In the genomic region with DNA sequence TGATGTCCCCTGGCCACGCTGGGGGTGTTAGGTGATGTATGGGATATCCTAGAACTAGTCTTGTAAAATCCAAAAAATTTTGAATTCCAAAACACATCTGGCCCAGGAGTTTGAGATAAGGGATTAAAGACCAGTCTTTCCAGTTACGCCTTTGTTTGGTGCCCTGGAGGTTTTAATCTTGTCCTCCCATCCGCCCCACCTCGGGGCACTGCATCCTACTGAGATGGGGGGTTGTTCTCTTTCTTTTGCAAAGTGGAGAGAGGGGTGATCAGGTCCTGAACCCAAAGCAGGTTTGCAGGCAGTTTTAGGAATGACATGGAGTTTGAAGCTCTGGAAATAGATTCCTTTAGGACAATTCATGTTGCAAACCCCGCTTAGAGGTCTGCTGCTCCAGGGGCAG, we compare ENCODE assay signal across 18 cellular contexts. TPM values are rescaled to one million over a fixed set of nuclear protein-coding genes. Genes with fewer than 3 reads are reported as not detected.
DNase-seq lines count a peak whose midpoint lies in the region; ATAC-seq and TF ChIP-seq lines count a peak whose summit lies in the region.
"Had no signal": no experiment of that assay in that cellular context is flagged by ENCODE, and none has a peak within 500 bp of the region (broad histone marks: within the 10 kb centered on the region; RNA-seq: fewer than 3 reads in every experiment).

No MANE protein-coding gene starts in this region.

- peaks cover 9% of the 10 kb centered on the region for H3K4me1 ChIP-seq in CD4-positive, CD25-positive, alpha-beta regulatory T cell (ENCODE audit: control insufficient read depth, insufficient read depth, low read length, poor library complexity, severe bottlenecking)
- peaks cover 17% of the 10 kb centered on the region for H3K4me1 ChIP-seq in CD8-positive, alpha-beta memory T cell (ENCODE audit: insufficient read depth, low read length)
- H3K4me1 ChIP-seq in iPS-20b (ENCODE audit: insufficient read depth, low read length) = peaks cover 13% of the 10 kb centered on the region
- H3K4me1 ChIP-seq: right lobe of liver had no signal

- peaks cover 33% of the 10 kb centered on the region for H3K79me2 ChIP-seq in SU-DHL-6 (ENCODE audit: insufficient read depth, low read length)

- H3K36me3 Mint-ChIP-seq in CD4-positive, CD25-positive, alpha-beta regulatory T cell = peaks cover 3% of the 10 kb centered on the region
- peaks cover 0 to 47% (median 2%) of the 10 kb centered on the region in 3 donors for H3K36me3 Mint-ChIP-seq in CD8-positive, alpha-beta memory T cell

- no peak for TF ChIP-seq CTCF in SU-DHL-6 (IDR thresholded peaks at IDR 0.05; ENCODE audit: insufficient read depth, low read length, poor library complexity, severe bottlenecking)
- TF ChIP-seq CTCF in brain microvascular endothelial cell (IDR thresholded peaks at IDR 0.05; ENCODE audit: low read depth, low read length, missing control alignments) = no peak

- no peaks in the 10 kb centered on the region for H3K27me3 Mint-ChIP-seq in CD4-positive, CD25-positive, alpha-beta regulatory T cell
- H3K27me3 Mint-ChIP-seq in CD8-positive, alpha-beta memory T cell = peaks cover 0 to 4% of the 10 kb centered on the region in 2 donors

- no peaks in the 10 kb centered on the region for H4K20me1 ChIP-seq in SU-DHL-6 (ENCODE audit: low read depth, low read length)

- ATAC-seq in CD4-positive, CD25-positive, alpha-beta regulatory T cell (ENCODE audit: low read depth in 2 of 2) = no peak
- no peak for ATAC-seq in HG03039 (IDR thresholded peaks at IDR 0.05; ENCODE audit: unreplicated experiment)
- ATAC-seq: right lobe of liver had no signal

- H3K27me3 ChIP-seq in CD4-positive, CD25-positive, alpha-beta regulatory T cell (ENCODE audit: control insufficient read depth, insufficient read depth, low read length) = no peaks in the 10 kb centered on the region
- no peaks in the 10 kb centered on the region for H3K27me3 ChIP-seq in CD8-positive, alpha-beta memory T cell (ENCODE audit: insufficient read depth, low read length, poor library complexity, severe bottlenecking)
- H3K27me3 ChIP-seq in SU-DHL-6 (ENCODE audit: low read length) (no peaks in the 10 kb centered on the region), iPS-20b (ENCODE audit: insufficient read depth, low read length) (peaks cover 7% of the 10 kb centered on the region; the same call in 1 of the 2 replicates), brain microvascular endothelial cell (replicated peaks) (no peaks in the 10 kb centered on the region)
- H3K27me3 ChIP-seq: Peyer's patch, right lobe of liver, testis had no signal

- H3K9me3 ChIP-seq in CD4-positive, CD25-positive, alpha-beta regulatory T cell (ENCODE audit: control insufficient read depth in 2 of 2, low read length in 2 of 2) = no peaks in the 10 kb centered on the region
- H3K9me3 ChIP-seq in CD8-positive, alpha-beta memory T cell (ENCODE audit: low read length) = no peaks in the 10 kb centered on the region
- H3K9me3 ChIP-seq in SU-DHL-6 (ENCODE audit: insufficient read depth, low read length) (no peaks in the 10 kb centered on the region), iPS-20b (ENCODE audit: insufficient read depth, low read depth, low read length) (no peaks in the 10 kb centered on the region)
- H3K9me3 ChIP-seq: Peyer's patch, right lobe of liver, testis had no signal

- peaks cover 0 to 41% (median 9%) of the 10 kb centered on the region in 4 donors for H3K4me1 Mint-ChIP-seq in CD4-positive, CD25-positive, alpha-beta regulatory T cell
- H3K4me1 Mint-ChIP-seq in CD8-positive, alpha-beta memory T cell = peaks cover 33 to 61% (median 45%) of the 10 kb centered on the region in 3 donors

- no peak overlapping the region for H3K27ac Mint-ChIP-seq in CD4-positive, CD25-positive, alpha-beta regulatory T cell
- H3K27ac Mint-ChIP-seq in CD8-positive, alpha-beta memory T cell = peak overlapping the region in 1 of 8 donors; percentile 11

- H3K9ac ChIP-seq in SU-DHL-6 (ENCODE audit: low read length) (peak overlapping the region; percentile 89; the same call in 1 of the 2 replicates), iPS-20b (ENCODE audit: low read depth, low read length) (peak overlapping the region; percentile 89)

- H3K4me2 ChIP-seq in SU-DHL-6 (ENCODE audit: low read depth, low read length, poor library complexity, severe bottlenecking) = no peak overlapping the region

- peaks cover 27% of the 10 kb centered on the region for H3K36me3 ChIP-seq in CD4-positive, CD25-positive, alpha-beta regulatory T cell (ENCODE audit: control insufficient read depth, insufficient read depth, low read length)
- H3K36me3 ChIP-seq in CD8-positive, alpha-beta memory T cell (ENCODE audit: insufficient read depth, low read length) = no peaks in the 10 kb centered on the region
- H3K36me3 ChIP-seq in SU-DHL-6 (ENCODE audit: low read length) (no peaks in the 10 kb centered on the region), iPS-20b (ENCODE audit: insufficient read depth, low read depth, low read length) (peaks cover 44% of the 10 kb centered on the region), brain microvascular endothelial cell (replicated peaks) (no peaks in the 10 kb centered on the region)
- H3K36me3 ChIP-seq: right lobe of liver had no signal

- no peak for DNase-seq in CD4-positive, CD25-positive, alpha-beta regulatory T cell
- no peak for DNase-seq in CD8-positive, alpha-beta memory T cell
- DNase-seq in brain microvascular endothelial cell = no peak
- DNase-seq in pons (ENCODE audit: low spot score) = no peak
- DNase-seq: C1 segment of cervical spinal cord; dermis blood vessel endothelial cell; kidney; MM.1S; NCI-H2029 treated with DMSO at 0.1 percent for 48 hours; NCI-H510A treated with DMSO at 0.1 percent for 48 hours; nucleus accumbens; Peyer's patch; right lobe of liver; stimulated activated CD4-positive, alpha-beta T cell treated with anti-CD3 and anti-CD28 coated beads, Interleukin-2, amount 100 ng/mL, for 48 hours; testis had no signal

- POLR2A ChIA-PET in CD8-positive, alpha-beta memory T cell (lab: Charles Lee) = interaction anchor here (0.6 to 1.3 kb wide), 3 partner anchors 15 to 39 kb away, joined by 3 read pairs; no protein-coding TSS in a partner anchor

- no peaks in the 10 kb centered on the region for H3K9me3 Mint-ChIP-seq in CD4-positive, CD25-positive, alpha-beta regulatory T cell
- H3K9me3 Mint-ChIP-seq in CD8-positive, alpha-beta memory T cell = no peaks in the 10 kb centered on the region

- no peak overlapping the region for H2AFZ ChIP-seq in SU-DHL-6 (ENCODE audit: low read depth, low read length, severe bottlenecking)

- no peak overlapping the region for H3K4me3 ChIP-seq in CD4-positive, CD25-positive, alpha-beta regulatory T cell (ENCODE audit: low read depth, low read length)
- H3K4me3 ChIP-seq in CD8-positive, alpha-beta memory T cell (ENCODE audit: low read length) = no peak overlapping the region
- H3K4me3 ChIP-seq in SU-DHL-6 (ENCODE audit: insufficient read depth, low read length, poor library complexity, severe bottlenecking) = no peak overlapping the region
- peak overlapping the region; percentile 87 for H3K4me3 ChIP-seq in iPS-20b (ENCODE audit: low read length)
- no peak overlapping the region for H3K4me3 ChIP-seq in brain microvascular endothelial cell (ENCODE audit: low read depth, low read length)
- H3K4me3 ChIP-seq: Peyer's patch, right lobe of liver, testis had no signal

- H3F3A ChIP-seq in SU-DHL-6 (ENCODE audit: insufficient read depth) = no peaks in the 10 kb centered on the region

- in situ Hi-C loops in brain microvascular endothelial cell (cut with HindIII; ENCODE audit: low pct_ligation_motif_present, low sequenced_read_pairs) = no loop called here

- no peak overlapping the region for H3K27ac ChIP-seq in CD4-positive, CD25-positive, alpha-beta regulatory T cell (ENCODE audit: insufficient read depth, low read length, poor library complexity, severe bottlenecking)
- no peak overlapping the region for H3K27ac ChIP-seq in CD8-positive, alpha-beta memory T cell (ENCODE audit: low read depth, low read length)
- H3K27ac ChIP-seq in SU-DHL-6 (ENCODE audit: low read depth, low read length) (no peak overlapping the region), iPS-20b (ENCODE audit: low read length) (no peak overlapping the region), brain microvascular endothelial cell (no peak overlapping the region)
- H3K27ac ChIP-seq: Peyer's patch, right lobe of liver, testis had no signal

- peak overlapping the region in 3 of 4 donors; percentile 31 to 63 (median 31) for H3K4me3 Mint-ChIP-seq in CD4-positive, CD25-positive, alpha-beta regulatory T cell
- peak overlapping the region in 4 of 7 donors; percentile 45 to 86 (median 60) for H3K4me3 Mint-ChIP-seq in CD8-positive, alpha-beta memory T cell

- H3K9me2 ChIP-seq in SU-DHL-6 (replicated peaks; ENCODE audit: insufficient read depth, low read length) = no peaks in the 10 kb centered on the region

- CTCF ChIA-PET in CD8-positive, alpha-beta memory T cell (lab: Charles Lee) = interaction anchor here (1.3 kb wide), 1 partner anchor 50 kb away, joined by 3 read pairs; no protein-coding TSS in a partner anchor

RNA-seq across cellular contexts. Expression of a gene that starts 1.8 kb away (rescaled TPM):
- total RNA-seq in CD4-positive, CD25-positive, alpha-beta regulatory T cell = 8.0 TPM
- polyA plus RNA-seq in CD4-positive, CD25-positive, alpha-beta regulatory T cell = 10 to 100 TPM; 10.8 to 15.7 (median 13.3) TPM
- 10 to 100 TPM; 32.1 to 33.2 TPM for total RNA-seq in CD8-positive, alpha-beta memory T cell
- polyA plus RNA-seq in CD8-positive, alpha-beta memory T cell = 17.2 TPM

RNA-seq across cellular contexts. Expression of a gene that starts 14.7 kb away (rescaled TPM):
- total RNA-seq in CD4-positive, CD25-positive, alpha-beta regulatory T cell = 101 TPM
- polyA plus RNA-seq in CD4-positive, CD25-positive, alpha-beta regulatory T cell = 10 to 100 TPM; 12.4 to 21.8 (median 20.3) TPM
- total RNA-seq in CD8-positive, alpha-beta memory T cell = 10 to 100 TPM; 81.9 to 84.0 TPM
- polyA plus RNA-seq in CD8-positive, alpha-beta memory T cell = 33.5 TPM
- total RNA-seq: dermis blood vessel endothelial cell had no signal
